ENCODE assay signal across 27 cellular contexts in the genomic region with DNA sequence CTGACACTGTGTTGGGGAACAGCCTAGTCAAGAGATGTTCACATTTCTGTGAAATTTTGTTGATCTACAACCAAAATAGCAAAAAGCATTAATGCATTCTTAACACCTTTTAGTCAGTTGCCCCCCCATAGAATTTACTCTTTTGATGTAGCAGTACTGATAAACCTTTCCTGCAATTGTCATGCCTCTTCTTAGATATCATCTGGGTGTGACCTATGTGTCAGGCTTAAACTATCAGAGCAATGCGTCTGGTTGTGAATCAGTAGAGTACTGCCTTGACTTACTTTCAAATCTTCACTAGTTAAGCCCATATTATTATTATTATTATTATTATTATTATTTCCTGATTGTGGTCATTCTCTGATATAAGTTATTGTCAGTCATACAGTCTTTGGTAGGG.
DNase-seq lines count a peak whose midpoint lies in the region; FAIRE-seq and TF ChIP-seq lines count a peak whose summit lies in the region.
"Had no signal": no experiment of that assay in that cellular context is flagged by ENCODE, and none has a peak within 500 bp of the region (broad histone marks: within the 10 kb centered on the region; RNA-seq: fewer than 3 reads in every experiment).

No MANE protein-coding gene starts in this region.

- no peaks in the 10 kb centered on the region for H3K79me2 ChIP-seq in astrocyte (ENCODE audit: insufficient read depth, low read length)

- H3K36me3 Mint-ChIP-seq in astrocyte (ENCODE audit: low read depth, unreplicated experiment): no peaks in the 10 kb centered on the region

- H3K4me3 ChIP-seq in astrocyte (ENCODE audit: insufficient read depth, low read depth, low read length): no peak overlapping the region
- H3K4me3 ChIP-seq: mucosa of descending colon, skin epidermis, thyroid gland had no signal

- no peaks in the 10 kb centered on the region for H3K4me1 ChIP-seq in astrocyte (ENCODE audit: insufficient read depth, low read length)

- peaks cover 19% of the 10 kb centered on the region for H3K4me1 Mint-ChIP-seq in astrocyte (ENCODE audit: low read depth, unreplicated experiment)
- H3K4me1 Mint-ChIP-seq: central memory CD8-positive, alpha-beta T cell; stimulated activated naive CD8-positive, alpha-beta T cell treated with anti-CD3 and anti-CD28 coated beads, Interleukin-15, amount 100 ng/mL, for 72 hours had no signal

- no peaks in the 10 kb centered on the region for H3K9me3 Mint-ChIP-seq in astrocyte (ENCODE audit: unreplicated experiment)
- H3K9me3 Mint-ChIP-seq: central memory CD8-positive, alpha-beta T cell; nephron progenitor cell; stimulated activated naive CD8-positive, alpha-beta T cell treated with anti-CD3 and anti-CD28 coated beads, Interleukin-15, amount 100 ng/mL, for 72 hours had no signal

- no peak for TF ChIP-seq CTCF in astrocyte (IDR thresholded peaks at IDR 0.05; ENCODE audit: insufficient read depth, low read depth, low read length)

- no peak overlapping the region for H3K27ac Mint-ChIP-seq in astrocyte (ENCODE audit: unreplicated experiment)
- H3K27ac Mint-ChIP-seq: nephron progenitor cell; stimulated activated naive CD8-positive, alpha-beta T cell treated with anti-CD3 and anti-CD28 coated beads, Interleukin-15, amount 100 ng/mL, for 72 hours had no signal

- no peak for TF ChIP-seq POLR2A in H54 (IDR thresholded peaks at IDR 0.05; ENCODE audit: low read depth, low read length)

- no peaks in the 10 kb centered on the region for H4K20me1 ChIP-seq in astrocyte (ENCODE audit: insufficient read depth, low read length)

- no peak overlapping the region for H3K9ac ChIP-seq in astrocyte (ENCODE audit: low read length)

- no peaks in the 10 kb centered on the region for H3K9me3 ChIP-seq in astrocyte (ENCODE audit: insufficient read depth, low read depth, low read length)
- H3K9me3 ChIP-seq: mucosa of descending colon, thyroid gland had no signal

- FAIRE-seq in astrocyte (lab: Jason Lieb, UNC): peak; percentile 23
- FAIRE-seq in H54 (lab: Jason Lieb, UNC): no peak
- FAIRE-seq: GM18507, HepG2 had no signal

- no peak overlapping the region for H3K4me3 Mint-ChIP-seq in astrocyte (ENCODE audit: unreplicated experiment)
- H3K4me3 Mint-ChIP-seq: central memory CD8-positive, alpha-beta T cell; stimulated activated naive CD8-positive, alpha-beta T cell treated with anti-CD3 and anti-CD28 coated beads, Interleukin-15, amount 100 ng/mL, for 72 hours had no signal

- H2AFZ ChIP-seq in astrocyte (ENCODE audit: low read depth, low read length): no peak overlapping the region

- peak; percentile 55 for DNase-seq in EL
- peak; percentile 85 for DNase-seq in LoVo (ENCODE audit: low spot score)
- DNase-seq in astrocyte (ENCODE audit: low read depth): peak; percentile 29
- peak; percentile 43 for DNase-seq in myocyte (ENCODE audit: low read depth)
- no peak for DNase-seq in NCI-H510A (lab: John Stamatoyannopoulos, UW)
- no peak for DNase-seq in NCI-H345 (lab: John Stamatoyannopoulos, UW)
- DNase-seq in NCI-H82 treated with DMSO at 0.1 percent for 48 hours (lab: John Stamatoyannopoulos, UW; ENCODE audit: unreplicated experiment): no peak
- no peak for DNase-seq in H54 (ENCODE audit: insufficient read length, low spot score)
- DNase-seq: ACHN; activated CD4-positive, alpha-beta T cell treated with anti-CD3 and anti-CD28 coated beads for 48 hours; activated effector memory CD4-positive, alpha-beta T cell treated with anti-CD3 and anti-CD28 coated beads, Interleukin-2, amount 50 U/mL, for 16 hours; activated T-cell treated with anti-CD3 and anti-CD28 coated beads, Interleukin-2, amount 50 U/mL, for 1 hour; DMS53; hypothalamus; Kasumi-1; mucosa of descending colon; NCI-H1105; NCI-H1930; NCI-H748 treated with DMSO at 0.1 percent for 48 hours; nephron progenitor cell; stimulated activated naive CD8-positive, alpha-beta T cell treated with anti-CD3 and anti-CD28 coated beads, Interleukin-15, amount 100 ng/mL, for 72 hours; thyroid gland had no signal

- no peaks in the 10 kb centered on the region for H3K27me3 ChIP-seq in astrocyte (ENCODE audit: insufficient read depth, low read length)
- H3K27me3 ChIP-seq: thyroid gland had no signal

- no peaks in the 10 kb centered on the region for H3K27me3 Mint-ChIP-seq in astrocyte (ENCODE audit: low read depth, unreplicated experiment)

- H3K36me3 ChIP-seq in astrocyte (ENCODE audit: insufficient read depth, low read length): no peaks in the 10 kb centered on the region
- H3K36me3 ChIP-seq: thyroid gland had no signal

- no peak overlapping the region for H3K27ac ChIP-seq in astrocyte (ENCODE audit: low read depth, low read length)
- H3K27ac ChIP-seq: skin epidermis, thyroid gland, VCaP had no signal

- no peak overlapping the region for H3K4me2 ChIP-seq in astrocyte (ENCODE audit: low read length)

Comparison
In these comparisons a context has a peak if more than half of its experiments do, and no peak if none do; other contexts are left out.
1. DNase-seq: peak in EL (single experiment), LoVo (single experiment), astrocyte (single experiment) and myocyte (single experiment); none in NCI-H510A (single experiment), NCI-H345 (single experiment), NCI-H82 treated with DMSO at 0.1 percent for 48 hours (single experiment) and H54 (single experiment).